In the genomic region with DNA sequence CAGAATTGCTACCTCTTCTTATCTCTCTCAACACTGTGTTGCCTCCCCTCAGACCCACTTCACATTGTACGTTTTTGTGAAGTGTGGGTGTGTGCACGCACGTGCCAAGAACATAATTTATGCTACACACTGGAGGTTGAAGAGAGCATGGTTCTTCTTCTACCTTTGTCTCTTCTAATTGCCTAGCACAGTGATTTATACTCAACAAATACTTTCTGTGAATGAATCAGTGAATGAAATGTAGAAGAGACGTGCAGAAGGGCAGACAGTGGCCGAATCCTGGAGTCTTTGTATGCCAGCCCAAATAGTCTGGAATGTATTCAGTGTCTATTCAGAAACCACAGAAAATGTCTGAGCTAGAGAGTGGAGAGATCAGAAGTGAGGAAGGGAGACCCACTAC, we compare ENCODE assay signal across 2 cellular contexts.
A peak's percentile ranks its signal among the peaks of the same experiment; 100 is the strongest.
TF ChIP-seq lines count a peak whose summit lies in the region.

No MANE protein-coding gene starts in this region.

TF ChIP-seq in SK-N-SH, 30 proteins besides CTCF, POLR2A, EP300 and RAD21 (continued from another document):
- TF ChIP-seq, protein P1, sequence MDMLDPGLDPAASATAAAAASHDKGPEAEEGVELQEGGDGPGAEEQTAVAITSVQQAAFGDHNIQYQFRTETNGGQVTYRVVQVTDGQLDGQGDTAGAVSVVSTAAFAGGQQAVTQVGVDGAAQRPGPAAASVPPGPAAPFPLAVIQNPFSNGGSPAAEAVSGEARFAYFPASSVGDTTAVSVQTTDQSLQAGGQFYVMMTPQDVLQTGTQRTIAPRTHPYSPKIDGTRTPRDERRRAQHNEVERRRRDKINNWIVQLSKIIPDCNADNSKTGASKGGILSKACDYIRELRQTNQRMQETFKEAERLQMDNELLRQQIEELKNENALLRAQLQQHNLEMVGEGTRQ (IDR thresholded peaks at IDR 0.05; ENCODE audit: borderline replicate concordance, low read depth, low read length) = no peak
- TF ChIP-seq GABPA (IDR thresholded peaks at IDR 0.05; ENCODE audit: low read depth) = no peak
- no peak for TF ChIP-seq RXRA (IDR thresholded peaks at IDR 0.05; ENCODE audit: borderline replicate concordance, low read depth)
- TF ChIP-seq NFIC (IDR thresholded peaks at IDR 0.05; ENCODE audit: borderline replicate concordance) = peak; percentile 38; the same call in 1 of the 2 replicates
- TF ChIP-seq SIN3A (IDR thresholded peaks at IDR 0.05; ENCODE audit: borderline replicate concordance, low read depth, low read length) = no peak
- TF ChIP-seq GATA2 (CRISPR knock-in tag; IDR thresholded peaks at IDR 0.05) = no peak
- peak; percentile 61; the same call in 1 of the 2 replicates for TF ChIP-seq TCF12 (IDR thresholded peaks at IDR 0.05)
- TF ChIP-seq JUND (IDR thresholded peaks at IDR 0.05) = peak; percentile 42; the same call in 1 of the 2 replicates
- TF ChIP-seq MEF2A (IDR thresholded peaks at IDR 0.05; ENCODE audit: borderline replicate concordance, low read depth) = no peak
- no peak for TF ChIP-seq NRF1 (IDR thresholded peaks at IDR 0.05; ENCODE audit: low read depth, low read length)
- no peak for TF ChIP-seq RFX5 (IDR thresholded peaks at IDR 0.05; ENCODE audit: low read length)
- TF ChIP-seq RCOR1 (IDR thresholded peaks at IDR 0.05; ENCODE audit: low read length) = no peak
- TF ChIP-seq, protein P2, sequence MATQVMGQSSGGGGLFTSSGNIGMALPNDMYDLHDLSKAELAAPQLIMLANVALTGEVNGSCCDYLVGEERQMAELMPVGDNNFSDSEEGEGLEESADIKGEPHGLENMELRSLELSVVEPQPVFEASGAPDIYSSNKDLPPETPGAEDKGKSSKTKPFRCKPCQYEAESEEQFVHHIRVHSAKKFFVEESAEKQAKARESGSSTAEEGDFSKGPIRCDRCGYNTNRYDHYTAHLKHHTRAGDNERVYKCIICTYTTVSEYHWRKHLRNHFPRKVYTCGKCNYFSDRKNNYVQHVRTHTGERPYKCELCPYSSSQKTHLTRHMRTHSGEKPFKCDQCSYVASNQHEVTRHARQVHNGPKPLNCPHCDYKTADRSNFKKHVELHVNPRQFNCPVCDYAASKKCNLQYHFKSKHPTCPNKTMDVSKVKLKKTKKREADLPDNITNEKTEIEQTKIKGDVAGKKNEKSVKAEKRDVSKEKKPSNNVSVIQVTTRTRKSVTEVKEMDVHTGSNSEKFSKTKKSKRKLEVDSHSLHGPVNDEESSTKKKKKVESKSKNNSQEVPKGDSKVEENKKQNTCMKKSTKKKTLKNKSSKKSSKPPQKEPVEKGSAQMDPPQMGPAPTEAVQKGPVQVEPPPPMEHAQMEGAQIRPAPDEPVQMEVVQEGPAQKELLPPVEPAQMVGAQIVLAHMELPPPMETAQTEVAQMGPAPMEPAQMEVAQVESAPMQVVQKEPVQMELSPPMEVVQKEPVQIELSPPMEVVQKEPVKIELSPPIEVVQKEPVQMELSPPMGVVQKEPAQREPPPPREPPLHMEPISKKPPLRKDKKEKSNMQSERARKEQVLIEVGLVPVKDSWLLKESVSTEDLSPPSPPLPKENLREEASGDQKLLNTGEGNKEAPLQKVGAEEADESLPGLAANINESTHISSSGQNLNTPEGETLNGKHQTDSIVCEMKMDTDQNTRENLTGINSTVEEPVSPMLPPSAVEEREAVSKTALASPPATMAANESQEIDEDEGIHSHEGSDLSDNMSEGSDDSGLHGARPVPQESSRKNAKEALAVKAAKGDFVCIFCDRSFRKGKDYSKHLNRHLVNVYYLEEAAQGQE (IDR thresholded peaks at IDR 0.05; ENCODE audit: low read depth, low read length) = no peak
- no peak for TF ChIP-seq MXI1 (IDR thresholded peaks at IDR 0.05; ENCODE audit: low read depth, low read length)
- no peak for TF ChIP-seq EZH2phosphoT487 (IDR thresholded peaks at IDR 0.05; ENCODE audit: borderline replicate concordance, low read depth)
- TF ChIP-seq POLR2AphosphoS5 (IDR thresholded peaks at IDR 0.05; ENCODE audit: low read depth, low read length) = peak; percentile 63; the same call in 1 of the 2 replicates
- no peak for TF ChIP-seq SMC3 (IDR thresholded peaks at IDR 0.05; ENCODE audit: low read depth, low read length)
- no peak for TF ChIP-seq CHD2 (IDR thresholded peaks at IDR 0.05; ENCODE audit: low read length, partially characterized antibody)
- TF ChIP-seq, protein P3, sequence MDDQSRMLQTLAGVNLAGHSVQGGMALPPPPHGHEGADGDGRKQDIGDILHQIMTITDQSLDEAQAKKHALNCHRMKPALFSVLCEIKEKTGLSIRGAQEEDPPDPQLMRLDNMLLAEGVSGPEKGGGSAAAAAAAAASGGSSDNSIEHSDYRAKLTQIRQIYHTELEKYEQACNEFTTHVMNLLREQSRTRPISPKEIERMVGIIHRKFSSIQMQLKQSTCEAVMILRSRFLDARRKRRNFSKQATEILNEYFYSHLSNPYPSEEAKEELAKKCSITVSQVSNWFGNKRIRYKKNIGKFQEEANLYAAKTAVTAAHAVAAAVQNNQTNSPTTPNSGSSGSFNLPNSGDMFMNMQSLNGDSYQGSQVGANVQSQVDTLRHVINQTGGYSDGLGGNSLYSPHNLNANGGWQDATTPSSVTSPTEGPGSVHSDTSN (IDR thresholded peaks at IDR 0.05) = peak; percentile 86
- TF ChIP-seq TEAD4 (IDR thresholded peaks at IDR 0.05; ENCODE audit: borderline replicate concordance, insufficient read depth) = no peak

TF ChIP-seq in SK-N-SH treated with all-trans-retinoic acid at 6 μM for 48 hours, 23 proteins besides CTCF, POLR2A, EP300 and RAD21 (continued from another document):
- TF ChIP-seq, protein P4, sequence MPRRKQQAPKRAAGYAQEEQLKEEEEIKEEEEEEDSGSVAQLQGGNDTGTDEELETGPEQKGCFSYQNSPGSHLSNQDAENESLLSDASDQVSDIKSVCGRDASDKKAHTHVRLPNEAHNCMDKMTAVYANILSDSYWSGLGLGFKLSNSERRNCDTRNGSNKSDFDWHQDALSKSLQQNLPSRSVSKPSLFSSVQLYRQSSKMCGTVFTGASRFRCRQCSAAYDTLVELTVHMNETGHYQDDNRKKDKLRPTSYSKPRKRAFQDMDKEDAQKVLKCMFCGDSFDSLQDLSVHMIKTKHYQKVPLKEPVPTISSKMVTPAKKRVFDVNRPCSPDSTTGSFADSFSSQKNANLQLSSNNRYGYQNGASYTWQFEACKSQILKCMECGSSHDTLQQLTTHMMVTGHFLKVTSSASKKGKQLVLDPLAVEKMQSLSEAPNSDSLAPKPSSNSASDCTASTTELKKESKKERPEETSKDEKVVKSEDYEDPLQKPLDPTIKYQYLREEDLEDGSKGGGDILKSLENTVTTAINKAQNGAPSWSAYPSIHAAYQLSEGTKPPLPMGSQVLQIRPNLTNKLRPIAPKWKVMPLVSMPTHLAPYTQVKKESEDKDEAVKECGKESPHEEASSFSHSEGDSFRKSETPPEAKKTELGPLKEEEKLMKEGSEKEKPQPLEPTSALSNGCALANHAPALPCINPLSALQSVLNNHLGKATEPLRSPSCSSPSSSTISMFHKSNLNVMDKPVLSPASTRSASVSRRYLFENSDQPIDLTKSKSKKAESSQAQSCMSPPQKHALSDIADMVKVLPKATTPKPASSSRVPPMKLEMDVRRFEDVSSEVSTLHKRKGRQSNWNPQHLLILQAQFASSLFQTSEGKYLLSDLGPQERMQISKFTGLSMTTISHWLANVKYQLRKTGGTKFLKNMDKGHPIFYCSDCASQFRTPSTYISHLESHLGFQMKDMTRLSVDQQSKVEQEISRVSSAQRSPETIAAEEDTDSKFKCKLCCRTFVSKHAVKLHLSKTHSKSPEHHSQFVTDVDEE (CRISPR knock-in tag; IDR thresholded peaks at IDR 0.05) = no peak
- TF ChIP-seq GLIS3 (CRISPR knock-in tag; IDR thresholded peaks at IDR 0.05) (no peak), TCF4 (CRISPR knock-in tag; IDR thresholded peaks at IDR 0.05; ENCODE audit: borderline replicate concordance) (no peak), ZFP3 (CRISPR knock-in tag; IDR thresholded peaks at IDR 0.05) (no peak), ZNF8 (CRISPR knock-in tag; IDR thresholded peaks at IDR 0.05) (no peak), ZNF70 (CRISPR knock-in tag; IDR thresholded peaks at IDR 0.05) (no peak), ESRRG (CRISPR knock-in tag; IDR thresholded peaks at IDR 0.05) (no peak), ISL1 (CRISPR knock-in tag; IDR thresholded peaks at IDR 0.05) (no peak), BACH2 (CRISPR knock-in tag; IDR thresholded peaks at IDR 0.05; ENCODE audit: borderline replicate concordance) (no peak), RARB (CRISPR knock-in tag; IDR thresholded peaks at IDR 0.05) (no peak), OSR1 (CRISPR knock-in tag; IDR thresholded peaks at IDR 0.05) (no peak), CSDC2 (CRISPR knock-in tag; IDR thresholded peaks at IDR 0.05) (no peak)
- TF ChIP-seq, protein P5, sequence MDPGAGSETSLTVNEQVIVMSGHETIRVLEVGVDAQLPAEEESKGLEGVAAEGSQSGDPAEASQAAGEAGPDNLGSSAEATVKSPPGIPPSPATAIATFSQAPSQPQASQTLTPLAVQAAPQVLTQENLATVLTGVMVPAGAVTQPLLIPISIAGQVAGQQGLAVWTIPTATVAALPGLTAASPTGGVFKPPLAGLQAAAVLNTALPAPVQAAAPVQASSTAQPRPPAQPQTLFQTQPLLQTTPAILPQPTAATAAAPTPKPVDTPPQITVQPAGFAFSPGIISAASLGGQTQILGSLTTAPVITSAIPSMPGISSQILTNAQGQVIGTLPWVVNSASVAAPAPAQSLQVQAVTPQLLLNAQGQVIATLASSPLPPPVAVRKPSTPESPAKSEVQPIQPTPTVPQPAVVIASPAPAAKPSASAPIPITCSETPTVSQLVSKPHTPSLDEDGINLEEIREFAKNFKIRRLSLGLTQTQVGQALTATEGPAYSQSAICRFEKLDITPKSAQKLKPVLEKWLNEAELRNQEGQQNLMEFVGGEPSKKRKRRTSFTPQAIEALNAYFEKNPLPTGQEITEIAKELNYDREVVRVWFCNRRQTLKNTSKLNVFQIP (CRISPR knock-in tag; IDR thresholded peaks at IDR 0.05; ENCODE audit: borderline replicate concordance, low read depth) = no peak
- TF ChIP-seq, protein P6, sequence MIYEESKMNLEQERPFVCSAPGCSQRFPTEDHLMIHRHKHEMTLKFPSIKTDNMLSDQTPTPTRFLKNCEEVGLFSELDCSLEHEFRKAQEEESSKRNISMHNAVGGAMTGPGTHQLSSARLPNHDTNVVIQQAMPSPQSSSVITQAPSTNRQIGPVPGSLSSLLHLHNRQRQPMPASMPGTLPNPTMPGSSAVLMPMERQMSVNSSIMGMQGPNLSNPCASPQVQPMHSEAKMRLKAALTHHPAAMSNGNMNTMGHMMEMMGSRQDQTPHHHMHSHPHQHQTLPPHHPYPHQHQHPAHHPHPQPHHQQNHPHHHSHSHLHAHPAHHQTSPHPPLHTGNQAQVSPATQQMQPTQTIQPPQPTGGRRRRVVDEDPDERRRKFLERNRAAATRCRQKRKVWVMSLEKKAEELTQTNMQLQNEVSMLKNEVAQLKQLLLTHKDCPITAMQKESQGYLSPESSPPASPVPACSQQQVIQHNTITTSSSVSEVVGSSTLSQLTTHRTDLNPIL (CRISPR knock-in tag; IDR thresholded peaks at IDR 0.05; ENCODE audit: low read depth) = no peak
- TF ChIP-seq, protein P7, sequence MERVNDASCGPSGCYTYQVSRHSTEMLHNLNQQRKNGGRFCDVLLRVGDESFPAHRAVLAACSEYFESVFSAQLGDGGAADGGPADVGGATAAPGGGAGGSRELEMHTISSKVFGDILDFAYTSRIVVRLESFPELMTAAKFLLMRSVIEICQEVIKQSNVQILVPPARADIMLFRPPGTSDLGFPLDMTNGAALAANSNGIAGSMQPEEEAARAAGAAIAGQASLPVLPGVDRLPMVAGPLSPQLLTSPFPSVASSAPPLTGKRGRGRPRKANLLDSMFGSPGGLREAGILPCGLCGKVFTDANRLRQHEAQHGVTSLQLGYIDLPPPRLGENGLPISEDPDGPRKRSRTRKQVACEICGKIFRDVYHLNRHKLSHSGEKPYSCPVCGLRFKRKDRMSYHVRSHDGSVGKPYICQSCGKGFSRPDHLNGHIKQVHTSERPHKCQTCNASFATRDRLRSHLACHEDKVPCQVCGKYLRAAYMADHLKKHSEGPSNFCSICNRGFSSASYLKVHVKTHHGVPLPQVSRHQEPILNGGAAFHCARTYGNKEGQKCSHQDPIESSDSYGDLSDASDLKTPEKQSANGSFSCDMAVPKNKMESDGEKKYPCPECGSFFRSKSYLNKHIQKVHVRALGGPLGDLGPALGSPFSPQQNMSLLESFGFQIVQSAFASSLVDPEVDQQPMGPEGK (CRISPR knock-in tag; IDR thresholded peaks at IDR 0.05; ENCODE audit: borderline replicate concordance) = no peak
TF ChIP-seq in SK-N-SH treated with all-trans-retinoic acid at 6 μM for 48 hours: peak in this region for 0.
